ENCODE assay signal across 8 cellular contexts in the genomic region with DNA sequence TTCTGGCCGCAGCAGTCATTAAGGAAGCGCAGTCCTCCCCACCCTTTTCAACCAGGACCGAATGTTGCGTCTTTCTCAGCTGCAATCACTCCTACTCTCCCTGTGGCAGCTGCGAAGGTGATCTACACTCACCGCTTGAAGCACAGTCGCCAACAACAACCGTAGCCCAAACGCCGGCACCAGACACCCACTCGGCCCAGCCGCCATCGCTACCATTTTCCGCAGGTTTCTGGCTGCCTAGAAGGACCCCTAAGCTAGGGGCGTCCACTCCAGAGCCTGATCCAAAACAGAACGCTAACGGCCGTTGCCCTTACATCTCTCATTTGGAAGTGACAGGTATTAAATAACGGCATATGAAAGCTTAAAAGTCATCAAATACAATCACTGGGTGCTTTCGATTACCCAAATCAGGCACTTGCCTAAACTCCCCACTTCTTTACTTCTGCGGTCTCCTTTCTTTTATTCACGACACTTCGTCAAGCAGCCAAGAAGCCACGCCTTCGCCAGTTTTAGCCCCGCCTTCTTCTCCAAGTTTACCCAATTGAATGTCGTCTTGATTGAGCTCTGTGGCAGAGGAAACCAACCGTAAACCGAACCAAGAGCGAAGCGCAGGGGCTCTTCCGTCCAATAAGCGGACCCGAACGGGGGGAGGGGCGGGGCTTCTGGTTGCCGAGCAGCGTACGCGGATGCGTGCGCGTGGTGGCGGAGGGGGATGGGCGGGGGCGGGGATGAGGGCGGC. TPM values are rescaled to one million over a fixed set of nuclear protein-coding genes. Genes with fewer than 3 reads are reported as not detected.
DNase-seq lines count a peak whose midpoint lies in the region; FAIRE-seq and TF ChIP-seq lines count a peak whose summit lies in the region.

SELENOF (minus strand) TSS at position 231 of the 739 bp plus-strand sequence; CDS start at position 216, 15 bp downstream.

- no peak within 1 kb of the TSS for H4K8ac ChIP-seq in neuronal stem cell (ENCODE audit: low read depth, low read length)

- peak within 1 kb of the TSS; percentile 88 for H2AFZ ChIP-seq in neuronal stem cell (ENCODE audit: low read length)

- H3K79me1 ChIP-seq in neuronal stem cell (ENCODE audit: low read depth, low read length): peaks cover 2% of the 10 kb centered on the region

- H4K91ac ChIP-seq in neuronal stem cell (ENCODE audit: low read depth, low read length, poor library complexity): no peak within 1 kb of the TSS

- H2BK12ac ChIP-seq in neuronal stem cell (ENCODE audit: low read length): no peak within 1 kb of the TSS

- no peak within 1 kb of the TSS for H3K4ac ChIP-seq in neuronal stem cell (ENCODE audit: low read length)

- peak; percentile 97 for FAIRE-seq in frontal cortex (lab: Jason Lieb, UNC)

- no peak within 1 kb of the TSS for H3K27ac Mint-ChIP-seq in HFFc6

- H3K14ac ChIP-seq in neuronal stem cell (ENCODE audit: low read length): no peak within 1 kb of the TSS

- in situ Hi-C loops in SK-MEL-5 (cut with HindIII; ENCODE audit: low pct_unique_long_range_greater_than_20kb, low sequenced_read_pairs): no loop called here

- H3K9me3 Mint-ChIP-seq in HFFc6: no peaks in the 10 kb centered on the region

- H2AK5ac ChIP-seq in neuronal stem cell (ENCODE audit: low read depth, low read length): no peak within 1 kb of the TSS

- H3K36me3 Mint-ChIP-seq in HFFc6 (ENCODE audit: low read depth): peaks cover 19% of the 10 kb centered on the region

- H2BK15ac ChIP-seq in neuronal stem cell (ENCODE audit: low read length): no peak within 1 kb of the TSS

- peak within 1 kb of the TSS; percentile 78 to 97 for H3K4me3 ChIP-seq in neuronal stem cell (ENCODE audit: low read length in 2 of 2)

- peak within 1 kb of the TSS; percentile 38 for H2BK120ac ChIP-seq in neuronal stem cell (ENCODE audit: low read depth, low read length)

- no CpG with 5 or more reads among the region's 47 CpGs for WGBS in neuronal stem cell (ENCODE audit: extremely low coverage in 2 of 2, insufficient read length in 2 of 2, insufficient replicate concordance in 1 of 2), 2 donors

- H3K4me1 ChIP-seq in neuronal stem cell (ENCODE audit: control insufficient read depth in 2 of 2, insufficient read depth in 1 of 2, low read depth in 1 of 2, low read length in 2 of 2): peaks cover 4 to 8% of the 10 kb centered on the region in 2 donors

- peak within 1 kb of the TSS; percentile 87 for H3K23ac ChIP-seq in neuronal stem cell (ENCODE audit: low read depth, low read length, poor library complexity)

- peaks cover 2% of the 10 kb centered on the region; the same call in 1 of the 2 replicates for H3K27me3 Mint-ChIP-seq in HFFc6 (ENCODE audit: insufficient read depth)

- peaks cover 1 to 24% of the 10 kb centered on the region in 2 donors for H3K36me3 ChIP-seq in neuronal stem cell (replicated peaks in 1 of 2; ENCODE audit: control insufficient read depth in 2 of 2, insufficient read depth in 2 of 2, low read length in 2 of 2)

- TF ChIP-seq CTCF in HFFc6 (IDR thresholded peaks at IDR 0.05): no peak
- no peak for TF ChIP-seq CTCF in subcutaneous adipose tissue (IDR thresholded peaks at IDR 0.05; ENCODE audit: low read depth)

- H3K9ac ChIP-seq in neuronal stem cell (ENCODE audit: low read depth, low read length, poor library complexity): peak within 1 kb of the TSS; percentile 93

- H2BK5ac ChIP-seq in neuronal stem cell (ENCODE audit: low read length): peak within 1 kb of the TSS; percentile 96

- no peaks in the 10 kb centered on the region for H3K9me3 ChIP-seq in neuronal stem cell (replicated peaks in 1 of 2; ENCODE audit: control insufficient read depth in 2 of 2, insufficient read depth in 1 of 2, low read depth in 1 of 2, low read length in 2 of 2)

- peaks cover 31% of the 10 kb centered on the region for H3K4me1 Mint-ChIP-seq in HFFc6 (ENCODE audit: low read depth)

- H3K27me3 ChIP-seq in neuronal stem cell (ENCODE audit: control insufficient read depth in 3 of 3, insufficient read depth in 3 of 3, low read depth in 1 of 3, low read length in 3 of 3): no peaks in the 10 kb centered on the region

- peak; percentile 100 for DNase-seq in GM04504 (ENCODE audit: low read depth)
- DNase-seq in HFFc6: peak; percentile 100
- DNase-seq in NAMALWA (ENCODE audit: low spot score): peak; percentile 100
- DNase-seq in SK-MEL-5 (ENCODE audit: low read depth, low spot score): peak; percentile 100
- DNase-seq in activated naive CD4-positive, alpha-beta T cell treated with Interleukin-2 at 50 U/mL for 16 hours: peak; percentile 100
- DNase-seq in frontal cortex (ENCODE audit: low spot score in 2 of 2): peak; percentile 91 to 93
- DNase-seq in neuronal stem cell (ENCODE audit: low spot score): peak; percentile 100

- H3K27ac ChIP-seq in neuronal stem cell (replicated peaks; ENCODE audit: low read length): peak within 1 kb of the TSS; percentile 98

- H3K18ac ChIP-seq in neuronal stem cell (ENCODE audit: low read length): peak within 1 kb of the TSS; percentile 91

- H3K4me3 Mint-ChIP-seq in HFFc6: no peak within 1 kb of the TSS

- H3K4me2 ChIP-seq in neuronal stem cell (ENCODE audit: insufficient read depth, low read length, poor library complexity, severe bottlenecking): peak within 1 kb of the TSS; percentile 59

RNA-seq across cellular contexts. Expression of gene SELENOF, which starts in this region (rescaled TPM):
- 100 to 1,000 TPM; 251 to 322 (median 278) TPM for total RNA-seq in HFFc6 (2021; fragmentation: NEBNext Ultra II Directional; extraction: Animal tissue kit (Norgen Biotek cat#: 25700))
- total RNA-seq in SK-MEL-5 (2014; rRNA removed; shearing (Covaris generic)): 257 and 280 TPM in 2 replicates
- polyA plus RNA-seq in SK-MEL-5 (2015; cell fraction: cytosol; rRNA removed): 165 and 203 TPM in 2 replicates
- 30.7 and 36.9 TPM in 2 replicates for polyA plus RNA-seq in SK-MEL-5 (2015; cell fraction: nucleus; rRNA removed)
- total RNA-seq in frontal cortex: 169 TPM
- polyA plus RNA-seq in neuronal stem cell (2013, experiment 1 of 2): 111 TPM
- 112 TPM for polyA plus RNA-seq in neuronal stem cell (2013, experiment 2 of 2)
- total RNA-seq in subcutaneous adipose tissue: 100 to 1,000 TPM in 2 of 4 donors, 10 to 100 TPM in 2; 84.0 to 216 (median 112) TPM

Comparison
In these comparisons a context has a peak if more than half of its experiments do, and no peak if none do; other contexts are left out.
1. Peak in every context shown above with its lines: DNase-seq, H3K4me3 ChIP-seq and H3K27ac ChIP-seq.